8 cellular contexts compared by ENCODE assay signal in genomic region chr9:129459550-129460322, GRCh38.
DNase-seq lines count a peak whose midpoint lies in the region; ATAC-seq and TF ChIP-seq lines count a peak whose summit lies in the region.

No MANE protein-coding gene starts in this region.

- H3K9ac ChIP-seq in PC-3 (ENCODE audit: low read length): no peak overlapping the region

- H3K4me3 ChIP-seq in PC-3 (ENCODE audit: low read length) (no peak overlapping the region), dorsolateral prefrontal cortex (peak overlapping the region in 49 of 59 donors; percentile 1 to 57 (median 32))

- H3K36me3 Mint-ChIP-seq in osteocyte (ENCODE audit: unreplicated experiment): no peaks in the 10 kb centered on the region

- DNase-seq in PC-3: no peak
- DNase-seq in dorsolateral prefrontal cortex: no peak
- DNase-seq in osteocyte (ENCODE audit: extremely low spot score, unreplicated experiment): no peak
- no peak for DNase-seq in HUDEP-2 (lab: John Stamatoyannopoulos, UW; ENCODE audit: unreplicated experiment in 76 of 76)

- peaks cover 9% of the 10 kb centered on the region for H3K4me1 ChIP-seq in PC-3 (ENCODE audit: insufficient read depth, low read length)

- peaks cover 63% of the 10 kb centered on the region for H3K4me1 Mint-ChIP-seq in osteocyte (ENCODE audit: unreplicated experiment)

- no peak overlapping the region for H2AFZ ChIP-seq in PC-3 (ENCODE audit: low read length)

- no peak overlapping the region for H3K4me2 ChIP-seq in PC-3 (ENCODE audit: low read length)

- H3K36me3 ChIP-seq in PC-3 (ENCODE audit: low read depth, low read length): no peaks in the 10 kb centered on the region

- peak overlapping the region; percentile 56 for H3K27ac Mint-ChIP-seq in osteocyte (ENCODE audit: unreplicated experiment)

- no peak overlapping the region for H3K4me3 Mint-ChIP-seq in osteocyte (ENCODE audit: unreplicated experiment)

- H3K27me3 ChIP-seq in PC-3 (ENCODE audit: low read length) (no peaks in the 10 kb centered on the region), dorsolateral prefrontal cortex (no peaks in the 10 kb centered on the region)

- TF ChIP-seq CTCF in C4-2B (conservative IDR thresholded peaks at IDR 0.05) (no peak), PC-3 (conservative IDR thresholded peaks at IDR 0.05; ENCODE audit: low read depth, low read length) (no peak), dorsolateral prefrontal cortex (IDR thresholded peaks at IDR 0.05 in 54 of 56, conservative IDR thresholded peaks at IDR 0.05 in 2 of 56; ENCODE audit: low read depth in 1 of 56, partially characterized antibody in 56 of 56) (no peak), osteocyte (IDR thresholded peaks at IDR 0.05) (no peak)

- intact Hi-C loops in PC-3 (cut with micrococcal nuclease) (no loop called here), dorsolateral prefrontal cortex (cut with DNase I) (loop anchor here (1.0 to 5.0 kb wide), 6 partner anchors 23 to 137 kb away; no protein-coding TSS in a partner anchor)

- POLR2A ChIA-PET in PC-3 (lab: Charles Lee; ENCODE audit: unreplicated experiment): interaction anchor here (0.5 to 1.3 kb wide), 7 partner anchors 22 to 152 kb away, joined by 3 to 14 read pairs (median 12); no protein-coding TSS in a partner anchor

- CTCF ChIA-PET in PC-3 (lab: Charles Lee): interaction anchor here (0.7 kb wide), 1 partner anchor 30 kb away, joined by 3 read pairs; no protein-coding TSS in a partner anchor

- H3K27ac ChIP-seq in C4-2B (peak overlapping the region; percentile 85), PC-3 (ENCODE audit: low read length) (no peak overlapping the region), dorsolateral prefrontal cortex (peak overlapping the region; percentile 71 to 100 (median 96))

- H4K20me1 ChIP-seq in PC-3 (ENCODE audit: low read length): no peaks in the 10 kb centered on the region

- no peaks in the 10 kb centered on the region for H3K9me3 ChIP-seq in PC-3 (ENCODE audit: low read length)

- H3K79me2 ChIP-seq in PC-3 (ENCODE audit: low read length): no peaks in the 10 kb centered on the region

- no peaks in the 10 kb centered on the region for H3F3A ChIP-seq in PC-3 (ENCODE audit: low read length, unreplicated experiment)

- BruUV-seq in PC-3 (replicated peaks; lab: Mats Ljungman, UMichigan): no TSS peak

- no peaks in the 10 kb centered on the region for H3K9me2 ChIP-seq in PC-3 (replicated peaks; ENCODE audit: low read length)

- H3K9me3 Mint-ChIP-seq in osteocyte (ENCODE audit: unreplicated experiment): no peaks in the 10 kb centered on the region

- H3K27me3 Mint-ChIP-seq in osteocyte (ENCODE audit: unreplicated experiment): no peaks in the 10 kb centered on the region

- ATAC-seq in PC-3 (peak; percentile 13; the same call in 1 of the 2 replicates), GM21515 (IDR thresholded peaks at IDR 0.05; ENCODE audit: unreplicated experiment) (no peak), GM18517 (IDR thresholded peaks at IDR 0.05; ENCODE audit: unreplicated experiment) (no peak), HG02840 (IDR thresholded peaks at IDR 0.05; ENCODE audit: low FRiP score, unreplicated experiment) (no peak)
